ENCODE assay signal across 9 cellular contexts in genomic region chr2:174602741-174603140, GRCh38. TPM values are rescaled to one million over a fixed set of nuclear protein-coding genes. Genes with fewer than 3 reads are reported as not detected.
A peak's percentile ranks its signal among the peaks of the same experiment; 100 is the strongest.
DNase-seq lines count a peak whose midpoint lies in the region; ATAC-seq and TF ChIP-seq lines count a peak whose summit lies in the region.
"Had no signal": no experiment of that assay in that cellular context is flagged by ENCODE, and none has a peak within 500 bp of the region (broad histone marks: within the 10 kb centered on the region; RNA-seq: fewer than 3 reads in every experiment).

No MANE protein-coding gene starts in this region.

- no peaks in the 10 kb centered on the region for H3K27me3 Mint-ChIP-seq in CD8-positive, alpha-beta T cell (ENCODE audit: low read depth)
- peaks cover 3% of the 10 kb centered on the region for H3K27me3 Mint-ChIP-seq in IgD-negative memory B cell
- no peaks in the 10 kb centered on the region for H3K27me3 Mint-ChIP-seq in activated naive CD8-positive, alpha-beta T cell treated with anti-CD3 and anti-CD28 coated beads, Interleukin-2, amount 10 ng/mL, durations not matched to agents 7 days and 5 days
- no peaks in the 10 kb centered on the region for H3K27me3 Mint-ChIP-seq in natural killer cell (ENCODE audit: low read depth in 2 of 2)

- in situ Hi-C loops in brain microvascular endothelial cell (cut with HindIII; ENCODE audit: low pct_ligation_motif_present, low sequenced_read_pairs): no loop called here

- peaks cover 29% of the 10 kb centered on the region for H3K36me3 Mint-ChIP-seq in CD8-positive, alpha-beta T cell
- H3K36me3 Mint-ChIP-seq in IgD-negative memory B cell (peaks cover 5% of the 10 kb centered on the region), natural killer cell (no peaks in the 10 kb centered on the region)
- H3K36me3 Mint-ChIP-seq in activated naive CD8-positive, alpha-beta T cell treated with anti-CD3 and anti-CD28 coated beads, Interleukin-2, amount 10 ng/mL, durations not matched to agents 7 days and 5 days: peaks cover 26% of the 10 kb centered on the region

- H3K36me3 ChIP-seq in CD8-positive, alpha-beta T cell (ENCODE audit: insufficient read depth, low read length): no peaks in the 10 kb centered on the region
- no peaks in the 10 kb centered on the region for H3K36me3 ChIP-seq in brain microvascular endothelial cell (replicated peaks)
- H3K36me3 ChIP-seq: uterus had no signal

- peak overlapping the region; percentile 85 for H3K27ac Mint-ChIP-seq in CD8-positive, alpha-beta T cell
- H3K27ac Mint-ChIP-seq in IgD-negative memory B cell (peak overlapping the region in 2 of 3 donors; percentile 55 to 89), natural killer cell (peak overlapping the region; percentile 81 to 83)
- H3K27ac Mint-ChIP-seq in activated naive CD8-positive, alpha-beta T cell treated with anti-CD3 and anti-CD28 coated beads, Interleukin-2, amount 10 ng/mL, durations not matched to agents 7 days and 5 days: peak overlapping the region; percentile 78

- H3K4me1 ChIP-seq in CD8-positive, alpha-beta T cell (ENCODE audit: insufficient read depth, low read length): peaks cover 75% of the 10 kb centered on the region
- H3K4me1 ChIP-seq: uterus had no signal

- no peak overlapping the region for H3K4me3 Mint-ChIP-seq in CD8-positive, alpha-beta T cell
- H3K4me3 Mint-ChIP-seq in IgD-negative memory B cell (peak overlapping the region in 3 of 4 donors; percentile 55 to 82 (median 56)), natural killer cell (no peak overlapping the region)
- no peak overlapping the region for H3K4me3 Mint-ChIP-seq in activated naive CD8-positive, alpha-beta T cell treated with anti-CD3 and anti-CD28 coated beads, Interleukin-2, amount 10 ng/mL, durations not matched to agents 7 days and 5 days

- CTCF ChIA-PET in CD8-positive, alpha-beta T cell (lab: Charles Lee): interaction anchor here (0.8 to 22.2 kb wide), 19 partner anchors 9 to 140 kb away, joined by 3 to 289 read pairs (median 4); no protein-coding TSS in a partner anchor

- no peak for TF ChIP-seq CTCF in CD8-positive, alpha-beta T cell (IDR thresholded peaks at IDR 0.05)
- TF ChIP-seq CTCF in natural killer cell (IDR thresholded peaks at IDR 0.05) (no peak), brain microvascular endothelial cell (IDR thresholded peaks at IDR 0.05; ENCODE audit: low read depth, low read length, missing control alignments) (no peak)

- no peak overlapping the region for H3K4me3 ChIP-seq in CD8-positive, alpha-beta T cell (ENCODE audit: low read depth, low read length)
- no peak overlapping the region for H3K4me3 ChIP-seq in brain microvascular endothelial cell (ENCODE audit: low read depth, low read length)
- H3K4me3 ChIP-seq: uterus had no signal

- no peak for DNase-seq in CD8-positive, alpha-beta T cell
- no peak for DNase-seq in activated naive CD8-positive, alpha-beta T cell treated with anti-CD3 and anti-CD28 coated beads, Interleukin-2, amount 10 ng/mL, durations not matched to agents 7 days and 5 days
- DNase-seq in natural killer cell (no peak), NCI-H524 treated with DMSO at 0.1 percent for 48 hours (lab: John Stamatoyannopoulos, UW) (no peak), brain microvascular endothelial cell (no peak)
- DNase-seq: NCI-H226 had no signal

- H3K9me3 ChIP-seq in CD8-positive, alpha-beta T cell (ENCODE audit: low read length): no peaks in the 10 kb centered on the region
- H3K9me3 ChIP-seq: uterus had no signal

- H3K27me3 ChIP-seq in CD8-positive, alpha-beta T cell (ENCODE audit: insufficient read depth, low read length): no peaks in the 10 kb centered on the region
- no peaks in the 10 kb centered on the region for H3K27me3 ChIP-seq in brain microvascular endothelial cell (replicated peaks)
- H3K27me3 ChIP-seq: uterus had no signal

- peaks cover 86% of the 10 kb centered on the region for H3K4me1 Mint-ChIP-seq in CD8-positive, alpha-beta T cell (ENCODE audit: low read depth)
- peaks cover 47 to 76% (median 64%) of the 10 kb centered on the region in 3 donors for H3K4me1 Mint-ChIP-seq in IgD-negative memory B cell
- peaks cover 78% of the 10 kb centered on the region for H3K4me1 Mint-ChIP-seq in activated naive CD8-positive, alpha-beta T cell treated with anti-CD3 and anti-CD28 coated beads, Interleukin-2, amount 10 ng/mL, durations not matched to agents 7 days and 5 days
- H3K4me1 Mint-ChIP-seq in natural killer cell: peaks cover 63 to 64% of the 10 kb centered on the region in 2 donors

- no peaks in the 10 kb centered on the region for H3K9me3 Mint-ChIP-seq in CD8-positive, alpha-beta T cell
- H3K9me3 Mint-ChIP-seq in IgD-negative memory B cell (peaks cover 0 to 2% (median 0%) of the 10 kb centered on the region in 3 donors), natural killer cell (no peaks in the 10 kb centered on the region)
- H3K9me3 Mint-ChIP-seq in activated naive CD8-positive, alpha-beta T cell treated with anti-CD3 and anti-CD28 coated beads, Interleukin-2, amount 10 ng/mL, durations not matched to agents 7 days and 5 days: no peaks in the 10 kb centered on the region

- ATAC-seq in CD8-positive, alpha-beta T cell: no peak
- no peak for ATAC-seq in activated naive CD8-positive, alpha-beta T cell treated with anti-CD3 and anti-CD28 coated beads, Interleukin-2, amount 10 ng/mL, durations not matched to agents 7 days and 5 days (ENCODE audit: low read depth)
- ATAC-seq in natural killer cell (no peak), GM21390 (IDR thresholded peaks at IDR 0.05; ENCODE audit: unreplicated experiment) (no peak)

- POLR2A ChIA-PET in CD8-positive, alpha-beta T cell (lab: Charles Lee): interaction anchor here (0.9 to 3.2 kb wide), 4 partner anchors 9 to 22 kb away, joined by 3 to 18 read pairs (median 4); no protein-coding TSS in a partner anchor
- POLR2A ChIA-PET in activated naive CD8-positive, alpha-beta T cell treated with anti-CD3 and anti-CD28 coated beads, Interleukin-2, amount 10 ng/mL, durations not matched to agents 7 days and 5 days (lab: Charles Lee): interaction anchor here (1.4 to 1.8 kb wide), 4 partner anchors 9 to 30 kb away, joined by 4 to 12 read pairs (median 8); no protein-coding TSS in a partner anchor

- no peak overlapping the region for H3K27ac ChIP-seq in CD8-positive, alpha-beta T cell (ENCODE audit: low read depth, low read length)
- no peak overlapping the region for H3K27ac ChIP-seq in brain microvascular endothelial cell
- H3K27ac ChIP-seq: uterus had no signal

- intact Hi-C loops in CD8-positive, alpha-beta T cell (cut with DNase I, micrococcal nuclease): loop anchor here (1.0 to 5.0 kb wide), 5 partner anchors 9 to 140 kb away; no protein-coding TSS in a partner anchor
- intact Hi-C loops in natural killer cell (cut with micrococcal nuclease): loop anchor here (1.0 kb wide), 2 partner anchors 24 to 140 kb away; no protein-coding TSS in a partner anchor

RNA-seq across cellular contexts. Expression of gene WIPF1, which starts 5.1 kb away (rescaled TPM):
- 100 to 1,000 TPM; 275 to 282 TPM for total RNA-seq in CD8-positive, alpha-beta T cell
- polyA plus RNA-seq in IgD-negative memory B cell: 120 TPM
- total RNA-seq in activated naive CD8-positive, alpha-beta T cell treated with anti-CD3 and anti-CD28 coated beads, Interleukin-2, amount 10 ng/mL, durations not matched to agents 7 days and 5 days: 100 to 1,000 TPM; 446 to 480 TPM
- total RNA-seq in natural killer cell: 100 to 1,000 TPM; 508 to 640 (median 555) TPM

Comparison
In these comparisons a context has a peak if more than half of its experiments do, and no peak if none do; other contexts are left out.
1. H3K4me3 Mint-ChIP-seq: peak in IgD-negative memory B cell (3 of 4); none in CD8-positive, alpha-beta T cell (single experiment), activated naive CD8-positive, alpha-beta T cell treated with anti-CD3 and anti-CD28 coated beads, Interleukin-2, amount 10 ng/mL, durations not matched to agents 7 days and 5 days (single experiment) and natural killer cell (single experiment).
2. Peak in every context shown above with its lines, with median percentiles within 50 percentile points of each other: H3K27ac Mint-ChIP-seq.